8 cellular contexts compared by ENCODE assay signal in genomic region chr19:10270616-10271394, GRCh38. TPM values are rescaled to one million over a fixed set of nuclear protein-coding genes. Genes with fewer than 3 reads are reported as not detected.
DNase-seq lines count a peak whose midpoint lies in the region; ATAC-seq and TF ChIP-seq lines count a peak whose summit lies in the region.

Gene ICAM1, plus strand, starts transcription at chr19:10271120. Its CDS starts 40 bp downstream, at chr19:10271160.

- H3K4me1 Mint-ChIP-seq in activated naive CD4-positive, alpha-beta T cell treated with anti-CD3 and anti-CD28 coated beads, Interleukin-2, amount 10 ng/mL, durations not matched to agents 7 days and 5 days: peaks cover 43% of the 10 kb centered on the region

- peak in 2 of 12 donors; percentile 9 to 24 for TF ChIP-seq CTCF in heart left ventricle (IDR thresholded peaks at IDR 0.05)
- TF ChIP-seq CTCF in prostate gland (IDR thresholded peaks at IDR 0.05): peak in 1 of 4 experiments; percentile 38

- TF ChIP-seq POLR2A in heart left ventricle (IDR thresholded peaks at IDR 0.05) (peak in 1 of 2 donors; percentile 62), prostate gland (IDR thresholded peaks at IDR 0.05) (peak; percentile 60)

- peaks cover 10% of the 10 kb centered on the region for H3K36me3 Mint-ChIP-seq in activated naive CD4-positive, alpha-beta T cell treated with anti-CD3 and anti-CD28 coated beads, Interleukin-2, amount 10 ng/mL, durations not matched to agents 7 days and 5 days

- H3K36me3 ChIP-seq in heart left ventricle (peaks cover 0 to 22% (median 8%) of the 10 kb centered on the region in 9 donors), prostate gland (no peaks in the 10 kb centered on the region)

- H3K4me3 Mint-ChIP-seq in activated naive CD4-positive, alpha-beta T cell treated with anti-CD3 and anti-CD28 coated beads, Interleukin-2, amount 10 ng/mL, durations not matched to agents 7 days and 5 days: peak within 1 kb of the TSS; percentile 79

- intact Hi-C loops in heart left ventricle (cut with DNase I) (loop anchor here in 4 of 10 donors (1.0 to 5.0 kb wide), 3 partner anchors 61 to 63 kb away; partner anchors contain the start of gene RAVER1 (in 3 of the 4)), prostate gland (cut with DNase I) (loop anchor here (2.0 to 5.0 kb wide), 2 partner anchors 41 to 118 kb away; no protein-coding TSS in a partner anchor)

- H3K4me3 ChIP-seq in heart left ventricle: peak within 1 kb of the TSS; percentile 19 to 78 (median 60)
- H3K4me3 ChIP-seq in prostate gland: peak within 1 kb of the TSS; percentile 19 to 28

- H3K27me3 ChIP-seq in heart left ventricle (peaks cover 0 to 23% (median 3%) of the 10 kb centered on the region in 9 donors), prostate gland (replicated peaks; ENCODE audit: insufficient read depth) (no peaks in the 10 kb centered on the region)

- no peaks in the 10 kb centered on the region for H3K9me3 Mint-ChIP-seq in activated naive CD4-positive, alpha-beta T cell treated with anti-CD3 and anti-CD28 coated beads, Interleukin-2, amount 10 ng/mL, durations not matched to agents 7 days and 5 days

- no peaks in the 10 kb centered on the region for H3K9me3 ChIP-seq in heart left ventricle
- no peaks in the 10 kb centered on the region for H3K9me3 ChIP-seq in prostate gland

- DNase-seq in NCI-H524 (lab: John Stamatoyannopoulos, UW) (peak; percentile 12 to 49), NCI-H524 treated with DMSO at 0.1 percent for 48 hours (lab: John Stamatoyannopoulos, UW) (no peak), SKM-1 (lab: John Stamatoyannopoulos, UW; ENCODE audit: unreplicated experiment) (peak; percentile 61), heart left ventricle (peak; percentile 84 to 91 (median 87)), prostate gland (ENCODE audit: low spot score) (peak; percentile 54)
- peak; percentile 86 for DNase-seq in activated naive CD4-positive, alpha-beta T cell treated with anti-CD3 and anti-CD28 coated beads, Interleukin-2, amount 10 ng/mL, durations not matched to agents 7 days and 5 days

- CTCF ChIA-PET in activated naive CD4-positive, alpha-beta T cell treated with anti-CD3 and anti-CD28 coated beads, Interleukin-2, amount 10 ng/mL, durations not matched to agents 7 days and 5 days (lab: Charles Lee): interaction anchor here (0.5 to 7.3 kb wide), 23 partner anchors 9 to 282 kb away, joined by 3 to 133 read pairs (median 5); partner anchors contain the start of genes ICAM4, ICAM5, RAVER1 and TYK2

- ATAC-seq in HG03378 (IDR thresholded peaks at IDR 0.05; ENCODE audit: unreplicated experiment) (peak; percentile 37), heart left ventricle (peak; percentile 35 to 74 (median 72)), GM19395 (IDR thresholded peaks at IDR 0.05; ENCODE audit: unreplicated experiment) (no peak)

- H3K27me3 Mint-ChIP-seq in activated naive CD4-positive, alpha-beta T cell treated with anti-CD3 and anti-CD28 coated beads, Interleukin-2, amount 10 ng/mL, durations not matched to agents 7 days and 5 days: peaks cover 13% of the 10 kb centered on the region

- peak within 1 kb of the TSS; percentile 69 to 99 (median 88) for H3K27ac ChIP-seq in heart left ventricle
- peak within 1 kb of the TSS; percentile 47 to 52 for H3K27ac ChIP-seq in prostate gland

- H3K27ac Mint-ChIP-seq in activated naive CD4-positive, alpha-beta T cell treated with anti-CD3 and anti-CD28 coated beads, Interleukin-2, amount 10 ng/mL, durations not matched to agents 7 days and 5 days: peak within 1 kb of the TSS; percentile 89

- 2 to 4% (median 3%) methylated on average over 30 to 51 of the region's 51 CpGs for WGBS in heart left ventricle, 4 donors
- 2% methylated on average over 49 of the region's 51 CpGs for WGBS in prostate gland

- peaks cover 0 to 70% (median 17%) of the 10 kb centered on the region in 12 donors for H3K4me1 ChIP-seq in heart left ventricle
- H3K4me1 ChIP-seq in prostate gland (replicated peaks): no peaks in the 10 kb centered on the region

RNA-seq across cellular contexts. Expression of gene ICAM1, which starts in this region (rescaled TPM):
- 10 to 100 TPM in 5 of 9 donors, 1 to 10 TPM in 4; 6.0 to 87.6 (median 10.9) TPM for total RNA-seq in heart left ventricle
- 1 to 10 TPM; 6.1 to 9.7 TPM for polyA plus RNA-seq in heart left ventricle
- total RNA-seq in prostate gland: 10 to 100 TPM in 1 of 2 donors, 1 to 10 TPM in 1; 8.9 to 25.1 TPM
